ENCODE assay signal across 8 cellular contexts in genomic region chr1:25022361-25023189, GRCh38.
DNase-seq lines count a peak whose midpoint lies in the region; ATAC-seq and TF ChIP-seq lines count a peak whose summit lies in the region.

No MANE protein-coding gene starts in this region.

- peak overlapping the region; percentile 99 for H3K27ac Mint-ChIP-seq in activated naive CD4-positive, alpha-beta T cell treated with anti-CD3 and anti-CD28 coated beads, Interleukin-2, amount 50 U/mL, for 72 hours

- no peak overlapping the region for H3K4me3 ChIP-seq in AG10803 (ENCODE audit: low read length)
- no peak overlapping the region for H3K4me3 ChIP-seq in skeletal muscle cell (ENCODE audit: low read depth, low read length)

- intact Hi-C loops in left ventricle myocardium superior (cut with micrococcal nuclease) = no loop called here

- ATAC-seq in HG03354 (IDR thresholded peaks at IDR 0.05; ENCODE audit: poor library complexity, severe bottlenecking, unreplicated experiment) = peak; percentile 72
- peak; percentile 91 for ATAC-seq in SK-N-SH treated with all-trans-retinoic acid at 6 μM for 48 hours
- peak; percentile 81 to 91 for ATAC-seq in activated naive CD4-positive, alpha-beta T cell treated with anti-CD3 and anti-CD28 coated beads, Interleukin-2, amount 50 U/mL, for 72 hours
- peak; percentile 72 for ATAC-seq in left ventricle myocardium superior

- TF ChIP-seq CTCF in AG10803 (conservative IDR thresholded peaks at IDR 0.05; ENCODE audit: low read length) = no peak

- peaks cover 4 to 11% of the 10 kb centered on the region in 2 donors for H3K36me3 Mint-ChIP-seq in activated naive CD4-positive, alpha-beta T cell treated with anti-CD3 and anti-CD28 coated beads, Interleukin-2, amount 50 U/mL, for 72 hours

- H3K9me3 Mint-ChIP-seq in activated naive CD4-positive, alpha-beta T cell treated with anti-CD3 and anti-CD28 coated beads, Interleukin-2, amount 50 U/mL, for 72 hours = no peaks in the 10 kb centered on the region

- peak; percentile 74 for TF ChIP-seq POLR2A in GM19193 (IDR thresholded peaks at IDR 0.05; ENCODE audit: extremely low read depth, insufficient read depth, insufficient read length)

- DNase-seq in AG10803 (ENCODE audit: low read depth) (peak; percentile 90), left ventricle myocardium superior (peak; percentile 55), skeletal muscle cell (ENCODE audit: low read depth) (peak; percentile 94), NCI-H1105 treated with DMSO at 0.1 percent for 48 hours (lab: John Stamatoyannopoulos, UW) (no peak)
- DNase-seq in activated naive CD4-positive, alpha-beta T cell treated with anti-CD3 and anti-CD28 coated beads, Interleukin-2, amount 50 U/mL, for 72 hours (ENCODE audit: low spot score in 2 of 2) = peak; percentile 85 to 96

TF ChIP-seq in SK-N-SH treated with all-trans-retinoic acid at 6 μM for 48 hours, 23 proteins besides CTCF, POLR2A, EP300 and RAD21:
- TF ChIP-seq TOX (CRISPR knock-in tag; IDR thresholded peaks at IDR 0.05; ENCODE audit: borderline replicate concordance) (no peak), ARNTL (CRISPR knock-in tag; IDR thresholded peaks at IDR 0.05; ENCODE audit: borderline replicate concordance, low read depth) (no peak), GLIS3 (CRISPR knock-in tag; IDR thresholded peaks at IDR 0.05) (no peak), OSR1 (CRISPR knock-in tag; IDR thresholded peaks at IDR 0.05) (no peak), ISL1 (CRISPR knock-in tag; IDR thresholded peaks at IDR 0.05) (no peak), CSDC2 (CRISPR knock-in tag; IDR thresholded peaks at IDR 0.05) (no peak), ZC3H10 (CRISPR knock-in tag; IDR thresholded peaks at IDR 0.05) (no peak), ESRRG (CRISPR knock-in tag; IDR thresholded peaks at IDR 0.05) (no peak), PPARA (CRISPR knock-in tag; IDR thresholded peaks at IDR 0.05; ENCODE audit: borderline replicate concordance) (no peak), PATZ1 (CRISPR knock-in tag; IDR thresholded peaks at IDR 0.05; ENCODE audit: borderline replicate concordance) (no peak), BACH2 (CRISPR knock-in tag; IDR thresholded peaks at IDR 0.05; ENCODE audit: borderline replicate concordance) (no peak), TCF4 (CRISPR knock-in tag; IDR thresholded peaks at IDR 0.05; ENCODE audit: borderline replicate concordance) (no peak), TSHZ2 (CRISPR knock-in tag; IDR thresholded peaks at IDR 0.05) (no peak), ZFP30 (CRISPR knock-in tag; IDR thresholded peaks at IDR 0.05) (no peak), SNAI2 (CRISPR knock-in tag; IDR thresholded peaks at IDR 0.05) (no peak), CSRNP3 (CRISPR knock-in tag; IDR thresholded peaks at IDR 0.05) (no peak), POU6F1 (CRISPR knock-in tag; IDR thresholded peaks at IDR 0.05; ENCODE audit: borderline replicate concordance, low read depth) (no peak)
